Comparison of ENCODE assay signal across 8 cellular contexts in the genomic region with DNA sequence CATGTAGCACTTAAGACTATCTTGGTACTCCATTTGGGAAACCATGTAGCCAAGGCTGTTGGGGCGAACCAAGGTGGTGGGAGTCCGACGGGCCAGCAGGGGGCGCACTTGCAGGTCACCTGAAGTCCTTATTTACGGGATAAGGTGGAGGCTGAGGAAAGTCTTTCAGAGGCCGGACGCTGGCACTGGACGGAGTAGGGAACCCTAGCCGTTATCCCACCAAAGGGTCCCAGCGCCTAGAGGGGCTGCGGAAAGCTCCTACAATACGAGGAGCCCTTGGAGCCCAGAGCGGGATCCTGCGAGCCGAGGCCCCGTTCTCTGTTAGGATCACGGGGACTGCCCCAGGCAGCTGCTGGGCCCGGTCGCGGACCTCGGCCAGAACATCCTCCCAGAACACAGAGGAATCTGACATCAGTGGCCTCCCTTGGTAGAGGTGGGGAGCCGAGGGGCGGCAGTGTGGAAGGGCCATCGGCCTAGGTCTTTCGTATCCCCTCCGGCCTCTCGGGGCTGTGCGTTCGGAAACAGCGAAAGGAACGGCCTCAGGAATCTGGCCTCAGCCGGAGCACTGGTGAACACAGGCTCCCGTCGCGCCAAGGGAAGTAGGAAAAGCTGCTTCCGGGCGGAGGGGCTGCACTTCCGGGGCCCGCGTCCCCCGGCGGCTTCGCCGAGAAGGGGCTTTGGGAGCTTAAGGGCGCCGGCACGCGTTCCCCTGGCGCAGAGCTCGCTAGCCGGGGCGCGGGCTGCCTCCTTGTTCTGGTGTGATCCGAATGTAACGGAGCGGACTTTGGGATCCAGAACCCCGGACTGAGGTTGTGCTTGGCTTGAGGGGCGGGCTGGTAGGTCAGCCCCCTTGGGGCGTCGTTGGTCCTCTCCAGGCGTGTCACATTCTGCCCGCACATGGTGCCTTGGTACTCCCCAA. TPM values are rescaled to one million over a fixed set of nuclear protein-coding genes. Genes with fewer than 3 reads are reported as not detected.
DNase-seq lines count a peak whose midpoint lies in the region; ATAC-seq and TF ChIP-seq lines count a peak whose summit lies in the region.

No MANE protein-coding gene starts in this region.

- H3K14ac ChIP-seq in trophoblast cell (ENCODE audit: low read length) = no peak overlapping the region

- peaks cover 6 to 7% (median 6%) of the 10 kb centered on the region in 4 donors for H3K4me1 Mint-ChIP-seq in CD4-positive, alpha-beta memory T cell

- H3K27me3 ChIP-seq in CD4-positive, alpha-beta memory T cell (ENCODE audit: insufficient read depth, low read length) = no peaks in the 10 kb centered on the region
- no peaks in the 10 kb centered on the region for H3K27me3 ChIP-seq in trophoblast cell (ENCODE audit: insufficient read depth, low read length)
- no peaks in the 10 kb centered on the region for H3K27me3 ChIP-seq in thymus (ENCODE audit: control insufficient read depth, insufficient read depth)

- no peak overlapping the region for H2BK120ac ChIP-seq in trophoblast cell (ENCODE audit: insufficient read depth, low read length, poor library complexity)

- no peak overlapping the region for H3K4me2 ChIP-seq in trophoblast cell (ENCODE audit: low read length)

- H2BK5ac ChIP-seq in trophoblast cell (ENCODE audit: low read depth, low read length, poor library complexity) = no peak overlapping the region

- peak overlapping the region in 5 of 7 donors; percentile 43 to 75 (median 47) for H3K27ac Mint-ChIP-seq in CD4-positive, alpha-beta memory T cell

- no peaks in the 10 kb centered on the region for H3K79me2 ChIP-seq in trophoblast cell (ENCODE audit: control insufficient read depth, insufficient read depth, low read length, poor library complexity)

- intact Hi-C loops in CD4-positive, alpha-beta memory T cell (cut with micrococcal nuclease) = loop anchor here (1.0 to 5.0 kb wide), 4 partner anchors 158 to 269 kb away; no protein-coding TSS in a partner anchor

- no peak overlapping the region for H4K91ac ChIP-seq in trophoblast cell (ENCODE audit: low read depth, low read length)

- H3K27ac ChIP-seq in CD4-positive, alpha-beta memory T cell (ENCODE audit: low read depth, low read length) = no peak overlapping the region
- peak overlapping the region; percentile 63 for H3K27ac ChIP-seq in RWPE1
- H3K27ac ChIP-seq in trophoblast cell (ENCODE audit: low read depth, low read length) = no peak overlapping the region
- peak overlapping the region; percentile 80 for H3K27ac ChIP-seq in thymus (ENCODE audit: low read depth)

- peak; percentile 58 for TF ChIP-seq CTCF in RWPE1 (conservative IDR thresholded peaks at IDR 0.05; ENCODE audit: low read depth)

- no peak overlapping the region for H2AK5ac ChIP-seq in trophoblast cell (ENCODE audit: low read length)

- H3K36me3 Mint-ChIP-seq in CD4-positive, alpha-beta memory T cell = no peaks in the 10 kb centered on the region

- peak overlapping the region; percentile 65 to 88 (median 82) for H3K4me3 Mint-ChIP-seq in CD4-positive, alpha-beta memory T cell

- no peak overlapping the region for H3K18ac ChIP-seq in trophoblast cell (ENCODE audit: low read length)

- no peaks in the 10 kb centered on the region for H3K4me1 ChIP-seq in CD4-positive, alpha-beta memory T cell (ENCODE audit: insufficient read depth, low read length)
- H3K4me1 ChIP-seq in trophoblast cell (ENCODE audit: control insufficient read depth in 1 of 2, insufficient read depth in 2 of 2, low read length in 2 of 2) = no peaks in the 10 kb centered on the region
- H3K4me1 ChIP-seq in thymus (ENCODE audit: control insufficient read depth, insufficient read depth, low read length) = no peaks in the 10 kb centered on the region

- no peak overlapping the region for H4K12ac ChIP-seq in trophoblast cell (ENCODE audit: low read depth, low read length)

- H3K9me3 ChIP-seq in CD4-positive, alpha-beta memory T cell (ENCODE audit: control insufficient read depth in 1 of 2, low read length in 2 of 2) = no peaks in the 10 kb centered on the region
- H3K9me3 ChIP-seq in trophoblast cell (ENCODE audit: insufficient read depth, low read depth, low read length) (peaks cover 5% of the 10 kb centered on the region), thymus (ENCODE audit: control insufficient read depth) (no peaks in the 10 kb centered on the region)

- ATAC-seq in HG02852 (IDR thresholded peaks at IDR 0.05; ENCODE audit: unreplicated experiment) (peak; percentile 58), GM21737 (IDR thresholded peaks at IDR 0.05; ENCODE audit: unreplicated experiment) (no peak)

- WGBS in trophoblast cell (ENCODE audit: extremely low coverage, insufficient coverage, insufficient read length) = no CpG with 5 or more reads among the region's 62 CpGs
- 2% methylated on average over 62 of the region's 62 CpGs for WGBS in thymus

- DNase-seq in CD4-positive, alpha-beta memory T cell = peak; percentile 68 to 77 (median 71)
- DNase-seq in RWPE1 (ENCODE audit: low spot score) (no peak), foreskin melanocyte (peak; percentile 53), trophoblast cell (peak; percentile 78 to 86)
- peak; percentile 75 for DNase-seq in activated T-helper 9 cell treated with anti-CD3 and anti-CD28 coated beads, Interleukin-2, amount 50 U/mL, for 16 hours (ENCODE audit: low read depth)

- no peak overlapping the region for H3K4ac ChIP-seq in trophoblast cell (ENCODE audit: low read depth, low read length)

- H2BK12ac ChIP-seq in trophoblast cell (ENCODE audit: low read length) = no peak overlapping the region

- H2AFZ ChIP-seq in trophoblast cell (ENCODE audit: insufficient read depth, low read length, poor library complexity) = no peak overlapping the region

- POLR2A ChIA-PET in CD4-positive, alpha-beta memory T cell (lab: Charles Lee; ENCODE audit: partially characterized antibody) = interaction anchor here (0.9 to 3.3 kb wide), 7 partner anchors 141 to 270 kb away, joined by 3 to 44 read pairs (median 4); no protein-coding TSS in a partner anchor
- POLR2A ChIA-PET in RWPE1 (lab: Yijun Ruan, JAX; ENCODE audit: low non-redundant PET) = no interaction called here

- no peak overlapping the region for H3K23ac ChIP-seq in trophoblast cell (ENCODE audit: low read length)

- H4K8ac ChIP-seq in trophoblast cell (ENCODE audit: low read depth, low read length) = no peak overlapping the region

- no peaks in the 10 kb centered on the region for H3K79me1 ChIP-seq in trophoblast cell (ENCODE audit: low read length)

- no peak overlapping the region for H3K9ac ChIP-seq in trophoblast cell (ENCODE audit: low read length)

- H3K27me3 Mint-ChIP-seq in CD4-positive, alpha-beta memory T cell = peaks cover 2 to 6% of the 10 kb centered on the region in 2 donors

- CTCF ChIA-PET in CD4-positive, alpha-beta memory T cell (lab: Charles Lee; ENCODE audit: partially characterized antibody) = interaction anchor here (0.7 to 11.9 kb wide), 28 partner anchors 9 to 298 kb away, joined by 3 to 354 read pairs (median 5); no protein-coding TSS in a partner anchor
- CTCF ChIA-PET in RWPE1 (lab: Yijun Ruan, JAX) = interaction anchor here (0.5 to 1.5 kb wide), 7 partner anchors 23 to 270 kb away, joined by 3 to 12 read pairs (median 4); no protein-coding TSS in a partner anchor

- peak overlapping the region in 1 of 2 donors; percentile 50 for H3K4me3 ChIP-seq in CD4-positive, alpha-beta memory T cell (ENCODE audit: low read length in 2 of 2)
- H3K4me3 ChIP-seq in trophoblast cell (ENCODE audit: low read depth, low read length) (no peak overlapping the region), thymus (ENCODE audit: low read length) (peak overlapping the region; percentile 72)

- H3K9me3 Mint-ChIP-seq in CD4-positive, alpha-beta memory T cell = no peaks in the 10 kb centered on the region

- H3K36me3 ChIP-seq in CD4-positive, alpha-beta memory T cell (ENCODE audit: insufficient read depth, low read length) = no peaks in the 10 kb centered on the region
- H3K36me3 ChIP-seq in trophoblast cell (ENCODE audit: control insufficient read depth in 1 of 2, insufficient read depth in 2 of 2, low read length in 2 of 2) (no peaks in the 10 kb centered on the region), thymus (ENCODE audit: control insufficient read depth, insufficient read depth) (no peaks in the 10 kb centered on the region)

RNA-seq across cellular contexts. Expression of gene RPTN, which starts 29.9 kb away (rescaled TPM):
- not detected for total RNA-seq in CD4-positive, alpha-beta memory T cell
- polyA plus RNA-seq in CD4-positive, alpha-beta memory T cell = not detected
- not detected in 2 replicates for polyA plus RNA-seq in trophoblast cell (2013)
- 3.2 TPM for polyA plus RNA-seq in thymus

RNA-seq across cellular contexts. Expression of gene HRNR, which starts 35.1 kb away (rescaled TPM):
- not detected for total RNA-seq in CD4-positive, alpha-beta memory T cell
- not detected for polyA plus RNA-seq in CD4-positive, alpha-beta memory T cell
- not detected in 2 replicates for polyA plus RNA-seq in trophoblast cell (2013)
- polyA plus RNA-seq in thymus = 0.14 TPM

Comparison
In these comparisons a context has a peak if more than half of its experiments do, and no peak if none do; other contexts are left out.
1. H3K27ac ChIP-seq: peak in RWPE1 (single experiment) and thymus (single experiment); none in CD4-positive, alpha-beta memory T cell (single experiment) and trophoblast cell (single experiment).